8 cellular contexts compared by ENCODE assay signal in genomic region chr5:139808481-139809330, GRCh38. TPM values are rescaled to one million over a fixed set of nuclear protein-coding genes. Genes with fewer than 3 reads are reported as not detected.
DNase-seq lines count a peak whose midpoint lies in the region; ATAC-seq and TF ChIP-seq lines count a peak whose summit lies in the region.

No MANE protein-coding gene starts in this region.

- no peak for TF ChIP-seq CTCF in Calu3 (IDR thresholded peaks at IDR 0.05; ENCODE audit: unreplicated experiment)

- intact Hi-C loops in Calu3 (cut with micrococcal nuclease; ENCODE audit: unreplicated experiment): no loop called here

- H3K4me1 Mint-ChIP-seq in Calu3 (ENCODE audit: low read depth, unreplicated experiment): no peaks in the 10 kb centered on the region
- H3K4me1 Mint-ChIP-seq in memory B cell: no peaks in the 10 kb centered on the region

- H3K4me3 Mint-ChIP-seq in Calu3 (ENCODE audit: low read depth, unreplicated experiment) (no peak overlapping the region), memory B cell (no peak overlapping the region)

- DNase-seq in Calu3 (peak; percentile 53), HuH-7 (ENCODE audit: low spot score) (peak; percentile 64), amniotic epithelial cell (ENCODE audit: low read depth) (peak; percentile 30), memory B cell (ENCODE audit: low spot score in 2 of 2) (no peak), 8988T (no peak), GOT3 (lab: John Stamatoyannopoulos, UW) (no peak)
- no peak for DNase-seq in central memory CD4-positive, alpha-beta T cell

- H3K36me3 Mint-ChIP-seq in Calu3 (ENCODE audit: insufficient read depth, unreplicated experiment) (no peaks in the 10 kb centered on the region), memory B cell (no peaks in the 10 kb centered on the region)

- ATAC-seq in memory B cell (ENCODE audit: low read depth) (peak; percentile 55), HG02623 (IDR thresholded peaks at IDR 0.05; ENCODE audit: unreplicated experiment) (no peak)

- H3K27ac Mint-ChIP-seq in Calu3 (ENCODE audit: unreplicated experiment) (no peak overlapping the region), memory B cell (no peak overlapping the region)

- no TSS peak for BruUV-seq in Calu3 (replicated peaks; lab: Mats Ljungman, UMichigan)

- H3K27me3 Mint-ChIP-seq in Calu3 (ENCODE audit: unreplicated experiment): peaks cover 90% of the 10 kb centered on the region
- H3K27me3 Mint-ChIP-seq in memory B cell: peaks cover 29% of the 10 kb centered on the region

- CTCF ChIA-PET in Calu3 (lab: Charles Lee): no interaction called here

- H3K9me3 Mint-ChIP-seq in Calu3 (ENCODE audit: low read depth, unreplicated experiment) (no peaks in the 10 kb centered on the region), memory B cell (no peaks in the 10 kb centered on the region)

RNA-seq across cellular contexts. Expression of gene PSD2, which starts 13.1 kb away (rescaled TPM):
- total RNA-seq in Calu3 (2022): not detected in 2 replicates

Comparison
In these comparisons a context has a peak if more than half of its experiments do, and no peak if none do; other contexts are left out.
1. DNase-seq: peak in Calu3 (single experiment), HuH-7 (single experiment) and amniotic epithelial cell (single experiment); none in memory B cell (0 of 2), 8988T (single experiment), GOT3 (single experiment) and central memory CD4-positive, alpha-beta T cell (single experiment).